Comparison of ENCODE assay signal across 10 cellular contexts in the genomic region with DNA sequence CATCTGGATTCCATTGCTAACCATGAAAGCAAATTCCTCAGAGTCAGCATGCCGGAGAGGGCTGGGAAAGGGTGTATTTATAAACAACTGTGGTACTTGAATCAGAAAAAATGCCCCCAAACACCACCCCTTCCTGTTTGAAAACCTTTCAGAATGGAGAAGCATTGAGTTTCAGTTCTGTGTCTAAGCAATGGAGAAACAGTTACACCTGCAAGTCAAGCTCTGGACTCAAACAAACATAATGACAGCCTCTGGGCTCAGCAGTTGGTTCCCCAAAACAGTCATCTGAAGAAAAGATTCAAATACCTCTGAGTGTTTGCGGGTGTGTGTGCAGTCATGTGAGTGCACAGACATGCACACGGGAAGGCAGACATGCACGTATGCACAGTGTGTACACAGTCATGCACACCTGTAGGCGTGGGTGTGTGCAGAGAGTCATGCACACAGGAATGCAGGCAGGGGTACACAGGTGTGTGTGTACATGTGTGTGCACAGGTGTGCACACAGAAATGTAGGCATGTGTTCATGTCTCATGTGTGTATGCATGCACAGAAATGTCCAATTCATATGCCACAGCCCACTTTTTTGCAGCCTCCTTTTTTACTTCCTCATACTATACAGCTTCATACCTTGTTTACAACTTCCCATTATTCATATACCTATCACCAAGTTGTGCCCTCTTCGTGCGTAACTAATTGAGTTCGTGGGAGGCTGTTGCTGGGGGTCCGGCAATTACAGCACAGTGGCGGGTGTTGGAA.
DNase-seq lines count a peak whose midpoint lies in the region; ATAC-seq and TF ChIP-seq lines count a peak whose summit lies in the region.
"Had no signal": no experiment of that assay in that cellular context is flagged by ENCODE, and none has a peak within 500 bp of the region (broad histone marks: within the 10 kb centered on the region; RNA-seq: fewer than 3 reads in every experiment).

No MANE protein-coding gene starts in this region.

- no peak overlapping the region for H4K12ac ChIP-seq in trophoblast cell (ENCODE audit: low read depth, low read length)

- ATAC-seq in GM18907 (IDR thresholded peaks at IDR 0.05; ENCODE audit: unreplicated experiment) (peak; percentile 68), HG02571 (IDR thresholded peaks at IDR 0.05; ENCODE audit: unreplicated experiment) (peak; percentile 64), HG03571 (IDR thresholded peaks at IDR 0.05; ENCODE audit: unreplicated experiment) (peak; percentile 66)

- H4K91ac ChIP-seq in trophoblast cell (ENCODE audit: low read depth, low read length) = no peak overlapping the region

- H3K14ac ChIP-seq in trophoblast cell (ENCODE audit: low read length) = no peak overlapping the region

- no peaks in the 10 kb centered on the region for H3K79me2 ChIP-seq in trophoblast cell (ENCODE audit: control insufficient read depth, insufficient read depth, low read length, poor library complexity)

- H3K23ac ChIP-seq in trophoblast cell (ENCODE audit: low read length) = peak overlapping the region; percentile 98

- no peaks in the 10 kb centered on the region for H3K4me1 ChIP-seq in trophoblast cell (ENCODE audit: control insufficient read depth in 1 of 2, insufficient read depth in 2 of 2, low read length in 2 of 2)
- peaks cover 11% of the 10 kb centered on the region for H3K4me1 ChIP-seq in suprapubic skin

- H3K4me3 ChIP-seq in trophoblast cell (ENCODE audit: low read depth, low read length) (no peak overlapping the region), suprapubic skin (no peak overlapping the region)

- no peak overlapping the region for H3K18ac ChIP-seq in trophoblast cell (ENCODE audit: low read length)

- no peaks in the 10 kb centered on the region for H3K4me1 Mint-ChIP-seq in type B pancreatic cell (ENCODE audit: unreplicated experiment)
- H3K4me1 Mint-ChIP-seq: activated naive CD4-positive, alpha-beta T cell treated with anti-CD3 and anti-CD28 coated beads, Interleukin-2, amount 50 U/mL, for 24 hours had no signal

- H3K4me3 Mint-ChIP-seq in type B pancreatic cell = no peak overlapping the region
- H3K4me3 Mint-ChIP-seq: activated naive CD4-positive, alpha-beta T cell treated with anti-CD3 and anti-CD28 coated beads, Interleukin-2, amount 50 U/mL, for 24 hours had no signal

- H3K36me3 ChIP-seq in trophoblast cell (ENCODE audit: control insufficient read depth in 1 of 2, insufficient read depth in 2 of 2, low read length in 2 of 2) = no peaks in the 10 kb centered on the region
- no peaks in the 10 kb centered on the region for H3K36me3 ChIP-seq in suprapubic skin

- DNase-seq in trophoblast cell (no peak), SHP77 (lab: John Stamatoyannopoulos, UW) (no peak), DMS 273 (lab: John Stamatoyannopoulos, UW; ENCODE audit: unreplicated experiment) (no peak), suprapubic skin (ENCODE audit: low spot score in 2 of 2) (no peak), type B pancreatic cell (ENCODE audit: extremely low spot score, unreplicated experiment) (no peak)
- DNase-seq: KG1 had no signal

- H4K8ac ChIP-seq in trophoblast cell (ENCODE audit: low read depth, low read length) = no peak overlapping the region

- no peak overlapping the region for H2AFZ ChIP-seq in trophoblast cell (ENCODE audit: insufficient read depth, low read length, poor library complexity)

- no peak overlapping the region for H3K4ac ChIP-seq in trophoblast cell (ENCODE audit: low read depth, low read length)

- H3K4me2 ChIP-seq in trophoblast cell (ENCODE audit: low read length) = no peak overlapping the region

- peaks cover 45% of the 10 kb centered on the region for H3K27me3 Mint-ChIP-seq in type B pancreatic cell

- H2AK5ac ChIP-seq in trophoblast cell (ENCODE audit: low read length) = no peak overlapping the region

- H3K9ac ChIP-seq in trophoblast cell (ENCODE audit: low read length) = peak overlapping the region; percentile 57

- H3K9me3 ChIP-seq in trophoblast cell (ENCODE audit: insufficient read depth, low read depth, low read length) (peaks cover 2% of the 10 kb centered on the region), suprapubic skin (no peaks in the 10 kb centered on the region)

- TF ChIP-seq POLR2A in suprapubic skin (IDR thresholded peaks at IDR 0.05) = no peak

- no peak overlapping the region for H2BK120ac ChIP-seq in trophoblast cell (ENCODE audit: insufficient read depth, low read length, poor library complexity)

- peaks cover 10% of the 10 kb centered on the region for H3K9me3 Mint-ChIP-seq in type B pancreatic cell
- H3K9me3 Mint-ChIP-seq: activated naive CD4-positive, alpha-beta T cell treated with anti-CD3 and anti-CD28 coated beads, Interleukin-2, amount 50 U/mL, for 24 hours had no signal

- WGBS in trophoblast cell (ENCODE audit: extremely low coverage, insufficient coverage, insufficient read length) = no CpG with 5 or more reads among the region's 10 CpGs
- 62% methylated on average over 10 of the region's 10 CpGs for WGBS in suprapubic skin

- no peak overlapping the region for H2BK12ac ChIP-seq in trophoblast cell (ENCODE audit: low read length)

- H3K36me3 Mint-ChIP-seq in type B pancreatic cell = no peaks in the 10 kb centered on the region
- H3K36me3 Mint-ChIP-seq: activated naive CD4-positive, alpha-beta T cell treated with anti-CD3 and anti-CD28 coated beads, Interleukin-2, amount 50 U/mL, for 24 hours had no signal

- TF ChIP-seq EP300 in suprapubic skin (IDR thresholded peaks at IDR 0.05) = no peak

- TF ChIP-seq CTCF in suprapubic skin (IDR thresholded peaks at IDR 0.05) (no peak), type B pancreatic cell (conservative IDR thresholded peaks at IDR 0.05) (no peak)

- no peaks in the 10 kb centered on the region for H3K79me1 ChIP-seq in trophoblast cell (ENCODE audit: low read length)

- no peak overlapping the region for H2BK5ac ChIP-seq in trophoblast cell (ENCODE audit: low read depth, low read length, poor library complexity)

- no peak overlapping the region for H3K27ac Mint-ChIP-seq in type B pancreatic cell
- H3K27ac Mint-ChIP-seq: activated naive CD4-positive, alpha-beta T cell treated with anti-CD3 and anti-CD28 coated beads, Interleukin-2, amount 50 U/mL, for 24 hours had no signal

- H3K27me3 ChIP-seq in trophoblast cell (ENCODE audit: insufficient read depth, low read length) (no peaks in the 10 kb centered on the region), suprapubic skin (peaks cover 52% of the 10 kb centered on the region)

- no peak overlapping the region for H3K27ac ChIP-seq in trophoblast cell (ENCODE audit: low read depth, low read length)
- H3K27ac ChIP-seq in suprapubic skin = no peak overlapping the region
